9 cellular contexts compared by ENCODE assay signal in genomic region chr10:9301148-9301547, GRCh38.
A peak's percentile ranks its signal among the peaks of the same experiment; 100 is the strongest.
DNase-seq lines count a peak whose midpoint lies in the region; ATAC-seq and TF ChIP-seq lines count a peak whose summit lies in the region.
"Had no signal": no experiment of that assay in that cellular context is flagged by ENCODE, and none has a peak within 500 bp of the region (broad histone marks: within the 10 kb centered on the region; RNA-seq: fewer than 3 reads in every experiment).

No MANE protein-coding gene starts in this region.

- no peaks in the 10 kb centered on the region for H3K36me3 ChIP-seq in ovary

- H3K4me1 ChIP-seq in ovary (ENCODE audit: insufficient read depth) = no peaks in the 10 kb centered on the region

- ATAC-seq in SK-N-SH treated with all-trans-retinoic acid at 6 μM for 48 hours = peak; percentile 67
- no peak for ATAC-seq in HG03432 (IDR thresholded peaks at IDR 0.05; ENCODE audit: unreplicated experiment)

- no peak for TF ChIP-seq CTCF in ovary (IDR thresholded peaks at IDR 0.05)

- in situ Hi-C loops in ACHN (cut with HindIII; ENCODE audit: low pct_ligation_motif_present, low pct_unique_long_range_greater_than_20kb, low sequenced_read_pairs) = no loop called here

- no peaks in the 10 kb centered on the region for H3K9me3 ChIP-seq in ovary

- H3K4me3 ChIP-seq in ovary = no peak overlapping the region

- no peak overlapping the region for H3K27ac ChIP-seq in ovary

- no peaks in the 10 kb centered on the region for H3K27me3 ChIP-seq in ovary

- DNase-seq in ACHN = peak; percentile 21
- DNase-seq in HT-29 (ENCODE audit: low spot score) = peak; percentile 68
- DNase-seq in globus pallidus (ENCODE audit: low spot score) = peak; percentile 20
- DNase-seq in stimulated activated CD4-positive, alpha-beta T cell treated with anti-CD3 and anti-CD28 coated beads, Interleukin-12 subunit alpha, Interleukin-12 subunit beta, amount 100 ng/mL, for 4 hours = no peak
- no peak for DNase-seq in NCI-H774 (lab: John Stamatoyannopoulos, UW)
- no peak for DNase-seq in ovary
- DNase-seq: CD4-positive, CD25-positive, alpha-beta regulatory T cell had no signal

- intact Hi-C loops in ovary (cut with DNase I) = no loop called here

- no peak for TF ChIP-seq EP300 in ovary (IDR thresholded peaks at IDR 0.05)

- TF ChIP-seq POLR2A in ovary (IDR thresholded peaks at IDR 0.05) = no peak

- 39 to 54% (median 42%) methylated on average over 2 of the region's 2 CpGs for WGBS in ovary, 3 donors

TF ChIP-seq in SK-N-SH treated with all-trans-retinoic acid at 6 μM for 48 hours, 23 proteins besides CTCF, POLR2A, EP300 and RAD21:
- TF ChIP-seq ZNF565 (CRISPR knock-in tag; conservative IDR thresholded peaks at IDR 0.05; ENCODE audit: low read depth) = 0 out of 2 replicates have a peak, but pooled peaks have one; percentile 48
- no peak for TF ChIP-seq ISL1 (CRISPR knock-in tag; IDR thresholded peaks at IDR 0.05)

Comparison
In these comparisons a context has a peak if more than half of its experiments do, and no peak if none do; other contexts are left out.
1. DNase-seq: peak in ACHN (single experiment), HT-29 (single experiment) and globus pallidus (single experiment); none in stimulated activated CD4-positive, alpha-beta T cell treated with anti-CD3 and anti-CD28 coated beads, Interleukin-12 subunit alpha, Interleukin-12 subunit beta, amount 100 ng/mL, for 4 hours (single experiment), NCI-H774 (single experiment) and ovary (0 of 5).